ENCODE assay signal across 8 cellular contexts in genomic region chr13:38350114-38350617, GRCh38. TPM values are rescaled to one million over a fixed set of nuclear protein-coding genes. Genes with fewer than 3 reads are reported as not detected.
A peak's percentile ranks its signal among the peaks of the same experiment; 100 is the strongest.
DNase-seq lines count a peak whose midpoint lies in the region; ATAC-seq and TF ChIP-seq lines count a peak whose summit lies in the region.

No MANE protein-coding gene starts in this region.

- H3K9me3 ChIP-seq in iPS-18c (ENCODE audit: control insufficient read depth, insufficient read depth, low read length), result no peaks in the 10 kb centered on the region

- intact Hi-C loops in CD14-positive monocyte (cut with micrococcal nuclease), result loop anchor here in 1 of 2 donors (10.0 kb wide), 1 partner anchor 1355 kb away; the partner anchor contains the start of gene ALG5

- peak overlapping the region; percentile 96 to 98 (median 97) for H3K27ac Mint-ChIP-seq in CD14-positive monocyte

- peaks cover 27% of the 10 kb centered on the region for H3K4me1 Mint-ChIP-seq in CD14-positive monocyte

- TF ChIP-seq CTCF in CD14-positive monocyte (IDR thresholded peaks at IDR 0.05), result no peak

- H3K4me3 Mint-ChIP-seq in CD14-positive monocyte, result peak overlapping the region; percentile 94 to 99

- H3K36me3 Mint-ChIP-seq in CD14-positive monocyte, result peaks cover 19 to 27% of the 10 kb centered on the region in 2 donors

- no peaks in the 10 kb centered on the region for H3K27me3 Mint-ChIP-seq in CD14-positive monocyte (ENCODE audit: low read depth in 3 of 3)

- DNase-seq in CD14-positive monocyte (ENCODE audit: low spot score), result peak; percentile 49
- peak; percentile 78 for DNase-seq in astrocyte of the hippocampus (ENCODE audit: low read depth, low spot score)
- peak; percentile 21 for DNase-seq in smooth muscle cell of the brain vasculature (ENCODE audit: low read depth, low spot score)
- no peak for DNase-seq in GOT3 (lab: John Stamatoyannopoulos, UW)

- no peaks in the 10 kb centered on the region for H3K9me3 Mint-ChIP-seq in CD14-positive monocyte

- H3K4me3 ChIP-seq in iPS-18c (ENCODE audit: insufficient read depth, low read depth, low read length), result peak overlapping the region; percentile 96

- ATAC-seq in GM19395 (IDR thresholded peaks at IDR 0.05; ENCODE audit: unreplicated experiment), result peak; percentile 39
- peak; percentile 17 for ATAC-seq in HG03469 (IDR thresholded peaks at IDR 0.05; ENCODE audit: unreplicated experiment)
- peak; percentile 68 for ATAC-seq in SK-N-SH treated with all-trans-retinoic acid at 6 μM for 48 hours

TF ChIP-seq in SK-N-SH treated with all-trans-retinoic acid at 6 μM for 48 hours, 23 proteins besides CTCF, POLR2A, EP300 and RAD21:
- TF ChIP-seq CSRNP3 (CRISPR knock-in tag; IDR thresholded peaks at IDR 0.05) (no peak), ZFP30 (CRISPR knock-in tag; IDR thresholded peaks at IDR 0.05) (no peak), OSR1 (CRISPR knock-in tag; IDR thresholded peaks at IDR 0.05) (no peak), ISL1 (CRISPR knock-in tag; IDR thresholded peaks at IDR 0.05) (no peak), ZC3H10 (CRISPR knock-in tag; IDR thresholded peaks at IDR 0.05) (no peak), TSHZ2 (CRISPR knock-in tag; IDR thresholded peaks at IDR 0.05) (no peak), POU6F1 (CRISPR knock-in tag; IDR thresholded peaks at IDR 0.05; ENCODE audit: borderline replicate concordance, low read depth) (no peak)

RNA-seq across cellular contexts. Expression of gene UFM1, which starts 0.5 kb away (rescaled TPM):
- polyA plus RNA-seq in CD14-positive monocyte, result 10 to 100 TPM; 41.8 to 56.6 TPM

Comparison
In these comparisons a context has a peak if more than half of its experiments do, and no peak if none do; other contexts are left out.
1. ATAC-seq: peak in every context shown above with its lines; median percentile 68 in SK-N-SH treated with all-trans-retinoic acid at 6 μM for 48 hours; 39 in GM19395; 17 in HG03469.